12 cellular contexts compared by ENCODE assay signal in the genomic region with DNA sequence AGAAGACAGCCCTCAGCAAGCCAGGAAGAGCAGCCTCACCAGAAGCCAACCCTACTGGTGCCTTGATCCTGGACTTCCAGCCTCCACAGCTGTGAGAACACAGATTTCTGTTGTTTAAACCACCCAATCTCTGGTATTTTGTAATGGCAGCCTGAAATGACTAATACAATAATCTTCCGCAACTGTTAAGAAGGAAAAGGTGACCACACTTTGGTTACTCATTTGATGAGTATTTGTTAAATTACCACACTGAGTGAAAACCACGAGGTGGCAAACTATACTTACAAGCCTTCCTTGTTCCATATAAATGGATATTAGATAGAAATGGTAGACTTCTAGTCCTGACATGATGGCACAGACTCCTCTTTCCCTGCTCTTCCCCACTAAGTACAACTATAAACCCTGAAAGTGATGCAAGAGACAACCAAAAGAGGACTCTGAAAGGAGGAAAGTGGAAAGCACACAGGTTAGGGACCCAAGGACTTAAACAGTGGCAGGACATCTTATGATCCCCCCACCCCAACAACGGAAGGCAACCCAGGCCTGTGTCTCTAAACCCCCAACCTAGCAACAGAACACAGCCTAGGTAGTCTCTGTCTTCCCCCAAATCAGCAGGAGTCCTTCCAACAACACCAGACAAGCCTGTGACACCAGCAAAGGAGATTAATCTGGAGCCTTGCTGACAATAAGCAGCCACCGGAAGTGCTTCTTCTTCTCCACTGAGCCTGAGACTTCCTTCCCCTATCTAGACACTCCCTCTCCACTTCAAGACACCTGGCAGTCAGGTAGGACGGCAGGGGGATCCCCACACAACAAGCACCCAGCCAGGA. TPM values are rescaled to one million over a fixed set of nuclear protein-coding genes. Genes with fewer than 3 reads are reported as not detected.
A peak's percentile ranks its signal among the peaks of the same experiment; 100 is the strongest.
DNase-seq lines count a peak whose midpoint lies in the region; ATAC-seq and TF ChIP-seq lines count a peak whose summit lies in the region.
"Had no signal": no experiment of that assay in that cellular context is flagged by ENCODE, and none has a peak within 500 bp of the region (broad histone marks: within the 10 kb centered on the region; RNA-seq: fewer than 3 reads in every experiment).

No MANE protein-coding gene starts in this region.

- H3K4me3 Mint-ChIP-seq in activated T-helper 17 cell treated with anti-CD3 and anti-CD28 coated beads, Interleukin-2, amount 50 U/mL, for 72 hours, result peak overlapping the region; percentile 36

- peak overlapping the region; percentile 52 for H3K27ac ChIP-seq in AG04450 (ENCODE audit: low read depth, low read length)

- peak overlapping the region; percentile 73 for H3K27ac Mint-ChIP-seq in activated T-helper 17 cell treated with anti-CD3 and anti-CD28 coated beads, Interleukin-2, amount 50 U/mL, for 72 hours

- H3K27me3 Mint-ChIP-seq in activated T-helper 17 cell treated with anti-CD3 and anti-CD28 coated beads, Interleukin-2, amount 50 U/mL, for 72 hours, result no peaks in the 10 kb centered on the region

- no peak for DNase-seq in AG04450 (ENCODE audit: low read depth, low spot score)
- DNase-seq in HCEC 1CT, result peak; percentile 70
- peak; percentile 64 for DNase-seq in glomerular visceral epithelial cell (ENCODE audit: extremely low spot score)
- DNase-seq in SHP77 treated with DMSO at 0.1 percent for 48 hours (lab: John Stamatoyannopoulos, UW), result no peak
- no peak for DNase-seq in stimulated activated CD4-positive, alpha-beta T cell treated with anti-CD3 and anti-CD28 coated beads, Interleukin-12 subunit alpha, Interleukin-12 subunit beta, amount 100 ng/mL, for 4 hours
- no peak for DNase-seq in dermis blood vessel endothelial cell
- no peak for DNase-seq in dedifferentiated amniotic fluid mesenchymal stem cell (ENCODE audit: extremely low spot score)
- DNase-seq: activated CD8-positive, alpha-beta memory T cell treated with anti-CD3 and anti-CD28 coated beads, Interleukin-2, amount 50 U/mL, for 48 hours; effector CD8-positive, alpha-beta T cell; NCI-H524 treated with DMSO at 0.1 percent for 48 hours had no signal

- H3K4me1 Mint-ChIP-seq in activated T-helper 17 cell treated with anti-CD3 and anti-CD28 coated beads, Interleukin-2, amount 50 U/mL, for 72 hours, result peaks cover 24% of the 10 kb centered on the region

- H3K9me3 ChIP-seq in AG04450 (ENCODE audit: control insufficient read depth, insufficient read depth, low read length), result peaks cover 6% of the 10 kb centered on the region; the same call in 1 of the 2 replicates

- H3K27me3 ChIP-seq in AG04450 (ENCODE audit: control insufficient read depth, insufficient read depth, low read length), result no peaks in the 10 kb centered on the region

- peaks cover 85% of the 10 kb centered on the region for H3K36me3 Mint-ChIP-seq in activated T-helper 17 cell treated with anti-CD3 and anti-CD28 coated beads, Interleukin-2, amount 50 U/mL, for 72 hours (ENCODE audit: low read depth)

- POLR2A ChIA-PET in AG04450 (lab: Yijun Ruan, JAX), result no interaction called here

- no peaks in the 10 kb centered on the region for H3K9me3 Mint-ChIP-seq in activated T-helper 17 cell treated with anti-CD3 and anti-CD28 coated beads, Interleukin-2, amount 50 U/mL, for 72 hours

- TF ChIP-seq CTCF in AG04450 (IDR thresholded peaks at IDR 0.05; ENCODE audit: low read depth, low read length), result no peak

- no peak overlapping the region for H3K4me3 ChIP-seq in AG04450 (ENCODE audit: low read depth, low read length)

- peak; percentile 91 for ATAC-seq in activated T-helper 17 cell treated with anti-CD3 and anti-CD28 coated beads, Interleukin-2, amount 50 U/mL, for 72 hours (replicated peaks)

- CTCF ChIA-PET in AG04450 (lab: Charles Lee), result no interaction called here

RNA-seq across cellular contexts. Expression of gene ZNF182, which starts 12.3 kb away (rescaled TPM):
- polyA plus RNA-seq in AG04450 (2011; rRNA removed), result 2.4 and 3.6 TPM in 2 replicates
- polyA minus RNA-seq in AG04450 (2011; rRNA and poly(A)+ RNA removed), result 2.1 and 3.4 TPM in 2 replicates
- 10 to 100 TPM in 1 of 2 donors, 1 to 10 TPM in 1; 5.8 to 10.1 TPM for total RNA-seq in activated T-helper 17 cell treated with anti-CD3 and anti-CD28 coated beads, Interleukin-2, amount 50 U/mL, for 72 hours
- total RNA-seq in dermis blood vessel endothelial cell, result 4.9 and 5.3 TPM in 2 replicates

RNA-seq across cellular contexts. Expression of gene SPACA5, which starts 15.3 kb away (rescaled TPM):
- not detected in 2 replicates for polyA plus RNA-seq in AG04450 (2011; rRNA removed)
- not detected in 2 replicates for polyA minus RNA-seq in AG04450 (2011; rRNA and poly(A)+ RNA removed)
- not detected for total RNA-seq in activated T-helper 17 cell treated with anti-CD3 and anti-CD28 coated beads, Interleukin-2, amount 50 U/mL, for 72 hours
- not detected in 2 replicates for total RNA-seq in dermis blood vessel endothelial cell
- total RNA-seq: pulmonary artery endothelial cell had no signal

Comparison
In these comparisons a context has a peak if more than half of its experiments do, and no peak if none do; other contexts are left out.
1. DNase-seq: peak in HCEC 1CT (single experiment) and glomerular visceral epithelial cell (single experiment); none in AG04450 (single experiment), SHP77 treated with DMSO at 0.1 percent for 48 hours (single experiment), stimulated activated CD4-positive, alpha-beta T cell treated with anti-CD3 and anti-CD28 coated beads, Interleukin-12 subunit alpha, Interleukin-12 subunit beta, amount 100 ng/mL, for 4 hours (single experiment), dermis blood vessel endothelial cell (single experiment) and dedifferentiated amniotic fluid mesenchymal stem cell (single experiment).